Comparison of ENCODE assay signal across 8 cellular contexts in genomic region chr5:179805070-179805528, GRCh38. TPM values are rescaled to one million over a fixed set of nuclear protein-coding genes. Genes with fewer than 3 reads are reported as not detected.
DNase-seq lines count a peak whose midpoint lies in the region; ATAC-seq and TF ChIP-seq lines count a peak whose summit lies in the region.

No MANE protein-coding gene starts in this region.

- H3K4me3 ChIP-seq in astrocyte of the spinal cord (ENCODE audit: low read depth, low read length) (peak overlapping the region; percentile 61), thymus (ENCODE audit: low read length) (peak overlapping the region; percentile 99)

- peaks cover 16% of the 10 kb centered on the region for H3K4me1 ChIP-seq in thymus (ENCODE audit: control insufficient read depth, insufficient read depth, low read length)

- H3K4me1 Mint-ChIP-seq in activated CD4-positive, alpha-beta T cell treated with anti-CD3 and anti-CD28 coated beads, Interleukin-2, amount 10 ng/mL, durations not matched to agents 7 days and 5 days: peaks cover 30% of the 10 kb centered on the region

- H3K27ac Mint-ChIP-seq in activated CD4-positive, alpha-beta T cell treated with anti-CD3 and anti-CD28 coated beads, Interleukin-2, amount 10 ng/mL, durations not matched to agents 7 days and 5 days: peak overlapping the region; percentile 90

- H3K27ac ChIP-seq in thymus (ENCODE audit: low read depth): no peak overlapping the region

- no peaks in the 10 kb centered on the region for H3K9me3 Mint-ChIP-seq in activated CD4-positive, alpha-beta T cell treated with anti-CD3 and anti-CD28 coated beads, Interleukin-2, amount 10 ng/mL, durations not matched to agents 7 days and 5 days

- 93% methylated on average over 9 of the region's 9 CpGs for WGBS in thymus

- H3K27me3 ChIP-seq in thymus (ENCODE audit: control insufficient read depth, insufficient read depth): no peaks in the 10 kb centered on the region

- DNase-seq in activated CD4-positive, alpha-beta T cell treated with anti-CD3 and anti-CD28 coated beads, Interleukin-2, amount 10 ng/mL, durations not matched to agents 7 days and 5 days: no peak
- DNase-seq in activated CD4-positive, alpha-beta T cell treated with anti-CD3 and anti-CD28 coated beads, Interleukin-2, amount 50 U/mL, for 48 hours: no peak
- no peak for DNase-seq in astrocyte of the spinal cord (ENCODE audit: low read depth, low spot score)
- DNase-seq in kidney tubule cell (ENCODE audit: low spot score): peak; percentile 33
- DNase-seq in H4 (ENCODE audit: low spot score): no peak

- H3K9me3 ChIP-seq in thymus (ENCODE audit: control insufficient read depth): no peaks in the 10 kb centered on the region

- no peaks in the 10 kb centered on the region for H3K27me3 Mint-ChIP-seq in activated CD4-positive, alpha-beta T cell treated with anti-CD3 and anti-CD28 coated beads, Interleukin-2, amount 10 ng/mL, durations not matched to agents 7 days and 5 days

- ATAC-seq in GM18517 (IDR thresholded peaks at IDR 0.05; ENCODE audit: unreplicated experiment) (no peak), GM21423 (IDR thresholded peaks at IDR 0.05; ENCODE audit: unreplicated experiment) (no peak)

- CTCF ChIA-PET in activated CD4-positive, alpha-beta T cell treated with anti-CD3 and anti-CD28 coated beads, Interleukin-2, amount 10 ng/mL, durations not matched to agents 7 days and 5 days (lab: Charles Lee): interaction anchor here (0.5 kb wide), 1 partner anchor 134 kb away, joined by 3 read pairs; no protein-coding TSS in a partner anchor

- in situ Hi-C loops in astrocyte of the spinal cord (cut with HindIII; ENCODE audit: low sequenced_read_pairs): no loop called here

- H3K36me3 ChIP-seq in thymus (ENCODE audit: control insufficient read depth, insufficient read depth): no peaks in the 10 kb centered on the region

- TF ChIP-seq CTCF in astrocyte of the spinal cord (IDR thresholded peaks at IDR 0.05; ENCODE audit: low read depth, low read length): no peak

- H3K4me3 Mint-ChIP-seq in activated CD4-positive, alpha-beta T cell treated with anti-CD3 and anti-CD28 coated beads, Interleukin-2, amount 10 ng/mL, durations not matched to agents 7 days and 5 days: peak overlapping the region; percentile 83

- POLR2A ChIA-PET in activated CD4-positive, alpha-beta T cell treated with anti-CD3 and anti-CD28 coated beads, Interleukin-2, amount 10 ng/mL, durations not matched to agents 7 days and 5 days (lab: Charles Lee): no interaction called here

- peaks cover 2% of the 10 kb centered on the region for H3K36me3 Mint-ChIP-seq in activated CD4-positive, alpha-beta T cell treated with anti-CD3 and anti-CD28 coated beads, Interleukin-2, amount 10 ng/mL, durations not matched to agents 7 days and 5 days (ENCODE audit: low read depth)

RNA-seq across cellular contexts. Expression of gene MGAT4B, which starts 1.6 kb away (rescaled TPM):
- total RNA-seq in activated CD4-positive, alpha-beta T cell treated with anti-CD3 and anti-CD28 coated beads, Interleukin-2, amount 10 ng/mL, durations not matched to agents 7 days and 5 days: 10 to 100 TPM; 86.2 to 87.7 TPM
- 56.7 TPM for polyA plus RNA-seq in thymus
- total RNA-seq in H4 (2014; rRNA removed; shearing (Covaris generic)): 160 and 216 TPM in 2 replicates

RNA-seq across cellular contexts. Expression of gene LTC4S, which starts 11.3 kb away (rescaled TPM):
- total RNA-seq in activated CD4-positive, alpha-beta T cell treated with anti-CD3 and anti-CD28 coated beads, Interleukin-2, amount 10 ng/mL, durations not matched to agents 7 days and 5 days: 1 to 10 TPM; 1.4 to 2.5 TPM
- polyA plus RNA-seq in thymus: 2.8 TPM
- not detected in 2 replicates for total RNA-seq in H4 (2014; rRNA removed; shearing (Covaris generic))

RNA-seq across cellular contexts. Expression of gene SQSTM1, which starts 15.6 kb away (rescaled TPM):
- total RNA-seq in activated CD4-positive, alpha-beta T cell treated with anti-CD3 and anti-CD28 coated beads, Interleukin-2, amount 10 ng/mL, durations not matched to agents 7 days and 5 days: 10 to 100 TPM; 79.6 to 93.0 TPM
- polyA plus RNA-seq in thymus: 253 TPM
- 993 and 1,115 TPM in 2 replicates for total RNA-seq in H4 (2014; rRNA removed; shearing (Covaris generic))

RNA-seq across cellular contexts. Expression of gene MRNIP, which starts 53.5 kb away (rescaled TPM):
- 10 to 100 TPM; 11.7 to 16.8 TPM for total RNA-seq in activated CD4-positive, alpha-beta T cell treated with anti-CD3 and anti-CD28 coated beads, Interleukin-2, amount 10 ng/mL, durations not matched to agents 7 days and 5 days
- 43.9 TPM for polyA plus RNA-seq in thymus
- total RNA-seq in H4 (2014; rRNA removed; shearing (Covaris generic)): 3.8 and 16.8 TPM in 2 replicates

Comparison
In these comparisons a context has a peak if more than half of its experiments do, and no peak if none do; other contexts are left out.
1. RNA of gene SQSTM1, which starts 15.6 kb away (total RNA-seq): 993 to 1,115 TPM in H4; 79.6 to 93.0 TPM in activated CD4-positive, alpha-beta T cell treated with anti-CD3 and anti-CD28 coated beads, Interleukin-2, amount 10 ng/mL, durations not matched to agents 7 days and 5 days; every median in the first group is over 10 times any median in the second.